ENCODE assay signal across 22 cellular contexts in the genomic region with DNA sequence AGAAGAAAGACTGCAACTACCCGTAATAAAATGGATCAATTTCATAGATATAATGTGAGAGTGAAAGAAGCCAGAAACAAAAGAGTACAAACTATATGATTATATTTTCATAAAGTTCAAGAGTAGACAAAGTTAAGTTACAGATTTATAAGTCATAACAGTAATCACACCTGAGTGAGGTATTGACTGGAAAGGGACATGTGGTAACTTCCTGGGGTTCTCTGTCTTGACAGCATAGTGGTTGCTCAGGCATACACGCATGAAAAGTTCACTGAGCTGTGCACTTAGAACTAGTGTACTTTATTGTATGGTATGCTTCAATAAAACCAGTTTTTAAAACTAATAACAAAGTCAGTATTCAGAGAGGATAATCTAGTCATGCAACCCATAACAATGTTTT.
"Had no signal": no experiment of that assay in that cellular context is flagged by ENCODE, and none has a peak within 500 bp of the region (broad histone marks: within the 10 kb centered on the region; RNA-seq: fewer than 3 reads in every experiment).

No MANE protein-coding gene starts in this region.

- DNase-seq: colonic mucosa; cortex of kidney; effector CD8-positive, alpha-beta T cell; effector memory CD8-positive, alpha-beta T cell; endodermal cell; erythroblast; esophagus squamous epithelium; foreskin fibroblast; foreskin melanocyte; gastrocnemius medialis; glutamatergic neuron; head of caudate nucleus; heart right ventricle; hippocampal formation; left cardiac atrium; left lung; left ventricle myocardium superior; lower lobe of right lung; mesenchymal stem cell; mucosa of descending colon; naive B cell had no signal

- ATAC-seq: effector memory CD8-positive, alpha-beta T cell; esophagus mucosa; gastrocnemius medialis; heart right ventricle; left cardiac atrium; left ventricle myocardium superior; lower lobe of right lung; mucosa of descending colon had no signal
